ENCODE assay signal across 7 cellular contexts in genomic region chr16:29664133-29664912, GRCh38. TPM values are rescaled to one million over a fixed set of nuclear protein-coding genes. Genes with fewer than 3 reads are reported as not detected.
DNase-seq lines count a peak whose midpoint lies in the region; ATAC-seq lines count a peak whose summit lies in the region.

No MANE protein-coding gene starts in this region.

- H3K9me3 Mint-ChIP-seq in activated CD4-positive, alpha-beta memory T cell treated with anti-CD3 and anti-CD28 coated beads for 36 hours, result no peaks in the 10 kb centered on the region

- H2AFZ ChIP-seq in Karpas-422 (ENCODE audit: low read length), result peak overlapping the region; percentile 96; the same call in 1 of the 2 replicates

- H3K4me3 Mint-ChIP-seq in activated CD4-positive, alpha-beta memory T cell treated with anti-CD3 and anti-CD28 coated beads for 36 hours, result peak overlapping the region; percentile 97

- POLR2A ChIA-PET in activated CD4-positive, alpha-beta memory T cell treated with anti-CD3 and anti-CD28 coated beads for 36 hours (lab: Charles Lee), result interaction anchor here (1.0 to 1.4 kb wide), 3 partner anchors 15 to 51 kb away, joined by 3 to 10 read pairs (median 4); partner anchors contain the start of gene QPRT

- H3K27ac ChIP-seq in Karpas-422 (ENCODE audit: low read length) (no peak overlapping the region), right cardiac atrium (ENCODE audit: low read length) (no peak overlapping the region)

- no peaks in the 10 kb centered on the region for H4K20me1 ChIP-seq in Karpas-422 (ENCODE audit: insufficient read depth, low read depth, low read length)

- peak overlapping the region; percentile 100 for H3K27ac Mint-ChIP-seq in activated CD4-positive, alpha-beta memory T cell treated with anti-CD3 and anti-CD28 coated beads for 36 hours

- intact Hi-C loops in activated CD4-positive, alpha-beta memory T cell treated with anti-CD3 and anti-CD28 coated beads for 36 hours (cut with micrococcal nuclease), result loop anchor here (5.0 kb wide), 1 partner anchor 62 kb away; no protein-coding TSS in a partner anchor
- intact Hi-C loops in right cardiac atrium (cut with DNase I), result no loop called here

- ATAC-seq in right cardiac atrium, result peak in 1 of 2 donors; percentile 18
- ATAC-seq in HG02571 (IDR thresholded peaks at IDR 0.05; ENCODE audit: unreplicated experiment), result no peak
- ATAC-seq in GM19351 (IDR thresholded peaks at IDR 0.05; ENCODE audit: unreplicated experiment), result no peak

- no peaks in the 10 kb centered on the region for H3K36me3 ChIP-seq in Karpas-422 (ENCODE audit: insufficient read depth, low read length)

- peaks cover 51% of the 10 kb centered on the region for H3K4me1 Mint-ChIP-seq in activated CD4-positive, alpha-beta memory T cell treated with anti-CD3 and anti-CD28 coated beads for 36 hours (ENCODE audit: low read depth)

- H3K27me3 Mint-ChIP-seq in activated CD4-positive, alpha-beta memory T cell treated with anti-CD3 and anti-CD28 coated beads for 36 hours, result no peaks in the 10 kb centered on the region

- peaks cover 62% of the 10 kb centered on the region for H3K4me1 ChIP-seq in Karpas-422 (ENCODE audit: low read length)
- H3K4me1 ChIP-seq in right cardiac atrium (ENCODE audit: control insufficient read depth, insufficient read depth, low read length), result no peaks in the 10 kb centered on the region

- peak; percentile 78 for DNase-seq in Karpas-422
- DNase-seq in activated CD4-positive, alpha-beta memory T cell treated with anti-CD3 and anti-CD28 coated beads for 36 hours, result peak; percentile 71
- peak in 2 of 3 donors; percentile 62 to 70 for DNase-seq in right cardiac atrium
- peak; percentile 15 to 53 (median 34) for DNase-seq in stimulated activated naive CD4-positive, alpha-beta T cell (lab: John Stamatoyannopoulos, UW)
- no peak for DNase-seq in NCI-H1105 (lab: John Stamatoyannopoulos, UW)

- H3K4me2 ChIP-seq in Karpas-422 (ENCODE audit: low read depth, low read length, poor library complexity, severe bottlenecking), result peak overlapping the region; percentile 71

- H3K79me2 ChIP-seq in Karpas-422 (ENCODE audit: low read length), result no peaks in the 10 kb centered on the region

- peaks cover 37% of the 10 kb centered on the region for H3K36me3 Mint-ChIP-seq in activated CD4-positive, alpha-beta memory T cell treated with anti-CD3 and anti-CD28 coated beads for 36 hours

- no peaks in the 10 kb centered on the region for H3K9me2 ChIP-seq in Karpas-422 (replicated peaks; ENCODE audit: insufficient read depth, low read length)

- CTCF ChIA-PET in activated CD4-positive, alpha-beta memory T cell treated with anti-CD3 and anti-CD28 coated beads for 36 hours (lab: Charles Lee), result interaction anchor here (0.6 kb wide), 1 partner anchor 17 kb away, joined by 4 read pairs; no protein-coding TSS in a partner anchor

- H3K27me3 ChIP-seq in Karpas-422 (ENCODE audit: low read length) (no peaks in the 10 kb centered on the region), right cardiac atrium (ENCODE audit: control insufficient read depth, insufficient read depth) (no peaks in the 10 kb centered on the region)

- no peaks in the 10 kb centered on the region for H3K9me3 ChIP-seq in Karpas-422 (ENCODE audit: low read length)
- no peaks in the 10 kb centered on the region for H3K9me3 ChIP-seq in right cardiac atrium (ENCODE audit: control insufficient read depth, low read length)

- 80% methylated on average over 33 of the region's 33 CpGs for WGBS in right cardiac atrium

- H3K4me3 ChIP-seq in Karpas-422 (ENCODE audit: low read length), result peak overlapping the region; percentile 50
- H3K4me3 ChIP-seq in right cardiac atrium (ENCODE audit: low read length), result no peak overlapping the region

- peak overlapping the region; percentile 68 for H3K9ac ChIP-seq in Karpas-422 (ENCODE audit: low read length)

RNA-seq across cellular contexts. Expression of gene SPN, which starts 1.3 kb away (rescaled TPM):
- 0.63 and 1.0 TPM in 2 replicates for total RNA-seq in Karpas-422 (2014; rRNA removed; shearing (Covaris generic); ENCODE audit: low replicate concordance)
- total RNA-seq in activated CD4-positive, alpha-beta memory T cell treated with anti-CD3 and anti-CD28 coated beads for 36 hours, result 100 to 1,000 TPM; 109 to 114 TPM
- 1 to 10 TPM; 1.3 to 3.4 (median 2.9) TPM for total RNA-seq in right cardiac atrium
- 2.6 TPM for polyA plus RNA-seq in right cardiac atrium

RNA-seq across cellular contexts. Expression of gene QPRT, which starts 14.7 kb away (rescaled TPM):
- 39.6 and 45.8 TPM in 2 replicates for total RNA-seq in Karpas-422 (2014; rRNA removed; shearing (Covaris generic); ENCODE audit: low replicate concordance)
- total RNA-seq in activated CD4-positive, alpha-beta memory T cell treated with anti-CD3 and anti-CD28 coated beads for 36 hours, result 1 to 10 TPM; 8.7 to 9.7 TPM
- 10 to 100 TPM; 20.4 to 53.5 (median 39.7) TPM for total RNA-seq in right cardiac atrium
- 44.3 TPM for polyA plus RNA-seq in right cardiac atrium

Comparison
In these comparisons a context has a peak if more than half of its experiments do, and no peak if none do; other contexts are left out.
1. RNA of gene SPN, which starts 1.3 kb away (total RNA-seq): 109 to 114 TPM in activated CD4-positive, alpha-beta memory T cell treated with anti-CD3 and anti-CD28 coated beads for 36 hours; 1.3 to 3.4 TPM in right cardiac atrium and 0.63 to 1.0 TPM in Karpas-422; every median in the first group is over 10 times any median in the second.